ENCODE assay signal across 28 cellular contexts in the genomic region with DNA sequence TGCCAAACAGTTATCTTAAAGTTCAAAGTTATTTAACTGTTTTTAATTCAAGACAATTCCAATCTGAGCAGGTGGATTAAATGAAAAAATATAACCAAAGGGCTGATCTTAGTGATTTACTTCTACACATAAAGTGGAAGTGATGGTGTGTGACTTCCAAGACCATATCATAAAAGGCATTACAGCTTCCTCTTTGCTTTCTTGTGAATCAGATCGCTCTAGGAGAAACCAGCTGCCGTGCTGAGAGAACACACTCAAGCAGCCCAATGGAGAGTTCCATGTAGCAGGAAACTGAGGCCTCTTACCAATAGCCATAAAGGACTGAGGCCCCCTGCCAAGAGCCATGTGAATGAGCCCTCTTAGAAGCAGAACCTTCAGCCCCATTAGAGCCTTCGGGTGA.
"Had no signal": no experiment of that assay in that cellular context is flagged by ENCODE, and none has a peak within 500 bp of the region (broad histone marks: within the 10 kb centered on the region; RNA-seq: fewer than 3 reads in every experiment).

No MANE protein-coding gene starts in this region.

- H3K4me1 Mint-ChIP-seq: activated naive CD4-positive, alpha-beta T cell treated with anti-CD3 and anti-CD28 coated beads, Interleukin-2, amount 50 U/mL, for 24 hours; T-cell had no signal

- H3K9me3 Mint-ChIP-seq: activated B cell treated with CpG ODN at 0.5 μM for 24 hours; activated CD4-positive, alpha-beta T cell treated with anti-CD3 and anti-CD28 coated beads, Interleukin-2, amount 10 ng/mL, durations not matched to agents 24 days and 14 days; activated naive CD4-positive, alpha-beta T cell treated with anti-CD3 and anti-CD28 coated beads, Interleukin-2, amount 50 U/mL, for 24 hours; activated T-cell treated with anti-CD3 and anti-CD28 coated beads, Interleukin-2, amount 50 U/mL, for 24 hours; activated T-helper 1 cell treated with anti-CD3 and anti-CD28 coated beads, Interleukin-12 subunit alpha, Interleukin-12 subunit beta, Interleukin-2, Interleukin-4 antibody, amounts not matched to agents 30 ng/mL and 10 ng/mL and 1 ng/mL, durations not matched to agents 14 hours and 24 hours and 36 hours; T-cell had no signal

- DNase-seq: activated B cell treated with CpG ODN at 0.5 μM for 24 hours; activated CD4-positive, alpha-beta T cell treated with anti-CD3 and anti-CD28 coated beads for 1 hour; activated CD4-positive, alpha-beta T cell treated with anti-CD3 and anti-CD28 coated beads, Interleukin-2, amount 10 ng/mL, durations not matched to agents 24 days and 14 days; activated CD4-positive, alpha-beta T cell treated with anti-CD3 and anti-CD28 coated beads, Interleukin-2, amount 50 U/mL, for 48 hours; activated CD8-positive, alpha-beta memory T cell treated with anti-CD3 and anti-CD28 coated beads, Interleukin-2, amount 10 ng/mL, durations not matched to agents 7 days and 5 days; activated effector memory CD4-positive, alpha-beta T cell treated with Interleukin-2 at 50 U/mL for 16 hours; activated naive CD4-positive, alpha-beta T cell; activated T-cell treated with anti-CD3 and anti-CD28 coated beads, Interleukin-2, amount 50 U/mL, for 24 hours; aorta; body of pancreas; central memory CD4-positive, alpha-beta T cell; Kasumi-1; NCI-H1105 treated with DMSO at 0.1 percent for 48 hours; NCI-H1436 treated with DMSO at 0.1 percent for 48 hours; NCI-H187; NCI-H2081 treated with DMSO at 0.1 percent for 48 hours; NCI-H446; NCI-H524; SIG-M5; T-cell; T-helper 2 cell; T1000 had no signal

- H3K9me3 ChIP-seq: body of pancreas had no signal

- H3K4me3 ChIP-seq: body of pancreas had no signal

- H3K27ac ChIP-seq: body of pancreas had no signal

- FAIRE-seq: bronchial epithelial cell, RCC 7860, TTC549 had no signal

- H3K27me3 Mint-ChIP-seq: activated B cell treated with CpG ODN at 0.5 μM for 24 hours; activated CD4-positive, alpha-beta T cell treated with anti-CD3 and anti-CD28 coated beads, Interleukin-2, amount 10 ng/mL, durations not matched to agents 24 days and 14 days; activated CD8-positive, alpha-beta memory T cell treated with anti-CD3 and anti-CD28 coated beads, Interleukin-2, amount 10 ng/mL, durations not matched to agents 7 days and 5 days; activated naive CD4-positive, alpha-beta T cell treated with anti-CD3 and anti-CD28 coated beads, Interleukin-2, amount 50 U/mL, for 24 hours; activated T-cell treated with anti-CD3 and anti-CD28 coated beads, Interleukin-2, amount 50 U/mL, for 24 hours; T-cell had no signal

- H3K27me3 ChIP-seq: body of pancreas had no signal

- H3K4me1 ChIP-seq: body of pancreas had no signal

- H3K4me3 Mint-ChIP-seq: activated B cell treated with CpG ODN at 0.5 μM for 24 hours; activated CD4-positive, alpha-beta T cell treated with anti-CD3 and anti-CD28 coated beads, Interleukin-2, amount 10 ng/mL, durations not matched to agents 24 days and 14 days; activated CD8-positive, alpha-beta memory T cell treated with anti-CD3 and anti-CD28 coated beads, Interleukin-2, amount 10 ng/mL, durations not matched to agents 7 days and 5 days; activated naive CD4-positive, alpha-beta T cell treated with anti-CD3 and anti-CD28 coated beads, Interleukin-2, amount 50 U/mL, for 24 hours; activated T-cell treated with anti-CD3 and anti-CD28 coated beads, Interleukin-2, amount 50 U/mL, for 24 hours; activated T-helper 1 cell treated with anti-CD3 and anti-CD28 coated beads, Interleukin-12 subunit alpha, Interleukin-12 subunit beta, Interleukin-2, Interleukin-4 antibody, amounts not matched to agents 30 ng/mL and 10 ng/mL and 1 ng/mL, durations not matched to agents 14 hours and 24 hours and 36 hours; T-cell had no signal

- ATAC-seq: activated CD8-positive, alpha-beta memory T cell treated with anti-CD3 and anti-CD28 coated beads, Interleukin-2, amount 10 ng/mL, durations not matched to agents 7 days and 5 days; body of pancreas; PC-3; T-cell had no signal

- H3K27ac Mint-ChIP-seq: activated B cell treated with CpG ODN at 0.5 μM for 24 hours; activated CD4-positive, alpha-beta T cell treated with anti-CD3 and anti-CD28 coated beads, Interleukin-2, amount 10 ng/mL, durations not matched to agents 24 days and 14 days; activated CD8-positive, alpha-beta memory T cell treated with anti-CD3 and anti-CD28 coated beads, Interleukin-2, amount 10 ng/mL, durations not matched to agents 7 days and 5 days; activated naive CD4-positive, alpha-beta T cell treated with anti-CD3 and anti-CD28 coated beads, Interleukin-2, amount 50 U/mL, for 24 hours; activated T-cell treated with anti-CD3 and anti-CD28 coated beads, Interleukin-2, amount 50 U/mL, for 24 hours; activated T-helper 1 cell treated with anti-CD3 and anti-CD28 coated beads, Interleukin-12 subunit alpha, Interleukin-12 subunit beta, Interleukin-2, Interleukin-4 antibody, amounts not matched to agents 30 ng/mL and 10 ng/mL and 1 ng/mL, durations not matched to agents 14 hours and 24 hours and 36 hours; T-cell had no signal
